ENCODE assay signal across 15 cellular contexts in the genomic region with DNA sequence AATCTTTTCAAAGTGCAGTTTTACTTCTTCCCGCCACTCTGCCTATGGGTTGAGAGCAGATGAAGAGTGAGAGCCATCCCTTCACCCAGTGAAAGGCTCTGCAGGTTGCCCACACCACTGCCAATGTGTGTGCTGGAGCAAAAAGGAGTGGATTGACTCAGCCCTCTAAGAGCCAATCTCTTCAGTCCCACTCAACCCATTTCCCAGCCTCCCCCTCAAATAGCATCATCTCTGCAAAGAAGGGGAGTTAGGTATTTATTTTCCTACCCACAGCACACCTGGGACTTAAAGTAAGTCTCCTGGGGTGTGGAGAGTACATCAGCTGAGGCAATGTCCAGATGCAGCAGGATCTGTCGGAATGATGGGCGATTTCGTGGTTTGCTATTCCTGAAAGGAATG. TPM values are rescaled to one million over a fixed set of nuclear protein-coding genes. Genes with fewer than 3 reads are reported as not detected.
DNase-seq lines count a peak whose midpoint lies in the region; ATAC-seq, FAIRE-seq and TF ChIP-seq lines count a peak whose summit lies in the region.
"Had no signal": no experiment of that assay in that cellular context is flagged by ENCODE, and none has a peak within 500 bp of the region (broad histone marks: within the 10 kb centered on the region; RNA-seq: fewer than 3 reads in every experiment).

No MANE protein-coding gene starts in this region.

- H3K27ac ChIP-seq in GM12878 (ENCODE audit: control insufficient read depth, insufficient read depth): no peak overlapping the region
- H3K27ac ChIP-seq in neutrophil: peak overlapping the region; percentile 8
- H3K27ac ChIP-seq: thoracic aorta had no signal

- BruUV-seq in Calu3 (replicated peaks; lab: Mats Ljungman, UMichigan) (no TSS peak), GM12878 (replicated peaks; lab: Mats Ljungman, UMichigan) (no TSS peak)

- no peaks in the 10 kb centered on the region for H3K9me3 Mint-ChIP-seq in Calu3 (ENCODE audit: low read depth, unreplicated experiment)
- H3K9me3 Mint-ChIP-seq: activated CD4-positive, alpha-beta T cell treated with anti-CD3 and anti-CD28 coated beads, Interleukin-2, amount 10 ng/mL, durations not matched to agents 7 days and 5 days had no signal

- no peak overlapping the region for H3K9ac ChIP-seq in GM12878 (ENCODE audit: control insufficient read depth, insufficient read depth, low read length)

- H3K9me3 ChIP-seq in GM12878 (replicated peaks; ENCODE audit: control insufficient read depth, insufficient read depth, low read length) (no peaks in the 10 kb centered on the region), neutrophil (no peaks in the 10 kb centered on the region), mucosa of descending colon (no peaks in the 10 kb centered on the region)
- H3K9me3 ChIP-seq: left lung, thoracic aorta had no signal

- TF ChIP-seq POLR2A in GM12878 (IDR thresholded peaks at IDR 0.05; ENCODE audit: low read depth, low read length): peak; percentile 48; the same call in 1 of the 2 replicates

- H3K27me3 ChIP-seq in GM12878 (replicated peaks in 1 of 2; ENCODE audit: control insufficient read depth in 2 of 2, insufficient read depth in 2 of 2, low read length in 1 of 2): no peaks in the 10 kb centered on the region
- no peaks in the 10 kb centered on the region for H3K27me3 ChIP-seq in neutrophil
- H3K27me3 ChIP-seq: left lung had no signal

- no peak overlapping the region for H3K4me3 Mint-ChIP-seq in Calu3 (ENCODE audit: low read depth, unreplicated experiment)
- H3K4me3 Mint-ChIP-seq: activated CD4-positive, alpha-beta T cell treated with anti-CD3 and anti-CD28 coated beads, Interleukin-2, amount 10 ng/mL, durations not matched to agents 7 days and 5 days had no signal

- H3K36me3 ChIP-seq in GM12878 (ENCODE audit: control insufficient read depth in 2 of 2, insufficient read depth in 2 of 2, low read length in 1 of 2) (peaks cover 30 to 48% of the 10 kb centered on the region in 2 experiments), neutrophil (peaks cover 84% of the 10 kb centered on the region), mucosa of descending colon (ENCODE audit: low read depth) (no peaks in the 10 kb centered on the region)

- TF ChIP-seq EP300 in Ishikawa (IDR thresholded peaks at IDR 0.05; ENCODE audit: borderline replicate concordance) (no peak), GM12878 (IDR thresholded peaks at IDR 0.05; ENCODE audit: borderline replicate concordance in 1 of 2, control insufficient read depth in 1 of 2, low read depth in 2 of 2, low read length in 2 of 2) (no peak)

- no peaks in the 10 kb centered on the region for H3K4me1 ChIP-seq in GM12878 (ENCODE audit: control insufficient read depth, insufficient read depth, low read length)
- no peaks in the 10 kb centered on the region for H3K4me1 ChIP-seq in neutrophil (ENCODE audit: control insufficient read depth in 1 of 2, insufficient read depth in 1 of 2, low read depth in 1 of 2, low read length in 1 of 2)
- H3K4me1 ChIP-seq in mucosa of descending colon (ENCODE audit: low read depth): peaks cover 13% of the 10 kb centered on the region

- peak; percentile 12 for ATAC-seq in GM12878
- ATAC-seq in mucosa of descending colon: no peak
- ATAC-seq in GM18909 (IDR thresholded peaks at IDR 0.05; ENCODE audit: poor library complexity, unreplicated experiment): no peak
- ATAC-seq in HG03196 (IDR thresholded peaks at IDR 0.05; ENCODE audit: unreplicated experiment): no peak

- no peak overlapping the region for H3K4me3 ChIP-seq in GM12878
- H3K4me3 ChIP-seq in neutrophil (ENCODE audit: low read depth in 1 of 2, low read length in 1 of 2): no peak overlapping the region
- no peak overlapping the region for H3K4me3 ChIP-seq in mucosa of descending colon
- H3K4me3 ChIP-seq: left lung, thoracic aorta had no signal

- POLR2A ChIA-PET in GM12878 (lab: Charles Lee): interaction anchor here (1.3 kb wide), 1 partner anchor 30 kb away, joined by 4 read pairs; no protein-coding TSS in a partner anchor

- TF ChIP-seq RAD21 in Ishikawa (IDR thresholded peaks at IDR 0.05; ENCODE audit: low read depth): no peak
- no peak for TF ChIP-seq RAD21 in GM12878 (IDR thresholded peaks at IDR 0.05; ENCODE audit: insufficient read depth, low read depth, low read length)

- no peaks in the 10 kb centered on the region for H3K27me3 Mint-ChIP-seq in Calu3 (ENCODE audit: unreplicated experiment)
- H3K27me3 Mint-ChIP-seq: activated CD4-positive, alpha-beta T cell treated with anti-CD3 and anti-CD28 coated beads, Interleukin-2, amount 10 ng/mL, durations not matched to agents 7 days and 5 days had no signal

- CTCF ChIA-PET in Calu3 (lab: Charles Lee): no interaction called here
- CTCF ChIA-PET in GM12878 (lab: Yijun Ruan, JAX): interaction anchor here (3.5 kb wide), 1 partner anchor 25 kb away, joined by 13 read pairs; no protein-coding TSS in a partner anchor

- no peaks in the 10 kb centered on the region for H4K20me1 ChIP-seq in GM12878 (ENCODE audit: control insufficient read depth, insufficient read depth)

- RAD21 ChIA-PET in GM12878 (lab: Charles Lee; ENCODE audit: unreplicated experiment): no interaction called here

- WGBS in GM12878 (ENCODE audit: insufficient coverage, insufficient replicate concordance, low lambda C conversion rate, missing lambda C conversion rate): 79% methylated on average over 4 of the region's 4 CpGs

- no peak overlapping the region for H2AFZ ChIP-seq in GM12878 (ENCODE audit: control insufficient read depth, low read depth, low read length)

- peaks cover 42% of the 10 kb centered on the region for H3K36me3 Mint-ChIP-seq in Calu3 (ENCODE audit: insufficient read depth, unreplicated experiment)

- no peak for TF ChIP-seq CTCF in Calu3 (IDR thresholded peaks at IDR 0.05; ENCODE audit: unreplicated experiment)
- no peak for TF ChIP-seq CTCF in GM12878 (IDR thresholded peaks at IDR 0.05 in 2 of 3, conservative IDR thresholded peaks at IDR 0.05 in 1 of 3; ENCODE audit: control insufficient read depth in 2 of 3, extremely low read depth in 1 of 3, insufficient read depth in 1 of 3, low read depth in 3 of 3, low read length in 3 of 3)
- TF ChIP-seq CTCF in neutrophil (IDR thresholded peaks at IDR 0.05): no peak
- no peak for TF ChIP-seq CTCF in mucosa of descending colon (IDR thresholded peaks at IDR 0.05)

- H3K79me2 ChIP-seq in GM12878 (ENCODE audit: control insufficient read depth, insufficient read depth, low read length): no peaks in the 10 kb centered on the region

- intact Hi-C loops in Calu3 (cut with micrococcal nuclease; ENCODE audit: unreplicated experiment) (no loop called here), GM12878 (cut with micrococcal nuclease; ENCODE audit: unreplicated experiment) (no loop called here), mucosa of descending colon (cut with DNase I, micrococcal nuclease) (no loop called here)

- FAIRE-seq in GM12878 (lab: Jason Lieb, UNC): no peak

- peak overlapping the region; percentile 37 for H3K27ac Mint-ChIP-seq in Calu3 (ENCODE audit: unreplicated experiment)

- SMC1A ChIA-PET in GM12878 (lab: Charles Lee; ENCODE audit: uncharacterized antibody, unreplicated experiment): interaction anchor here (1.0 kb wide), 1 partner anchor 25 kb away, joined by 3 read pairs; no protein-coding TSS in a partner anchor

- no peak overlapping the region for H3K4me2 ChIP-seq in GM12878 (ENCODE audit: control insufficient read depth, insufficient read depth)

- in situ Hi-C loops in GM12878 (cut with MboI): no loop called here

- no peaks in the 10 kb centered on the region for H3K4me1 Mint-ChIP-seq in Calu3 (ENCODE audit: low read depth, unreplicated experiment)
- H3K4me1 Mint-ChIP-seq: activated CD4-positive, alpha-beta T cell treated with anti-CD3 and anti-CD28 coated beads, Interleukin-2, amount 10 ng/mL, durations not matched to agents 7 days and 5 days had no signal

- DNase-seq in Calu3 (no peak), GM12878 (ENCODE audit: low read depth, low spot score) (no peak), mucosa of descending colon (no peak), OCI-M2 (lab: John Stamatoyannopoulos, UW; ENCODE audit: unreplicated experiment) (no peak)
- DNase-seq: activated CD4-positive, alpha-beta T cell treated with anti-CD3 and anti-CD28 coated beads, Interleukin-2, amount 10 ng/mL, durations not matched to agents 7 days and 5 days; activated naive CD4-positive, alpha-beta T cell; left lung; MV-4-11; SW 1271 had no signal

RNA-seq across cellular contexts. Expression of a gene that starts 15.3 kb away (rescaled TPM):
- total RNA-seq in Calu3 (2022): 4.6 and 5.8 TPM in 2 replicates
- total RNA-seq in GM12878 (2013; cell fraction: nucleolus; rRNA removed): 22.1 and 24.5 TPM in 2 replicates
- 8.5 and 10.1 TPM in 2 replicates for total RNA-seq in GM12878 (2014; rRNA removed)
- 4.8 and 5.2 TPM in 2 replicates for total RNA-seq in GM12878 (2014; rRNA removed; fragmentation: Illumina TruSeq; extraction: Trizol)
- total RNA-seq in GM12878 (2021): 9.4 and 10.4 TPM in 2 replicates
- 9.5 TPM for polyA plus RNA-seq in GM12878 (2011; ENCODE audit: low read depth)
- 8.7 and 14.9 TPM in 2 replicates for polyA plus RNA-seq in GM12878 (2011; rRNA removed)
- 14.6 and 17.1 TPM in 2 replicates for polyA plus RNA-seq in GM12878 (2011; cell fraction: cytosol; rRNA removed)
- polyA plus RNA-seq in GM12878 (2011; cell fraction: nucleus; rRNA removed): 154 and 166 TPM in 2 replicates
- polyA plus RNA-seq in GM12878 (2012): 10.0 TPM in 2 replicates
- 6.1 and 9.4 TPM in 2 replicates for polyA plus RNA-seq in GM12878 (2014; fragmentation: Illumina TruSeq; extraction: Trizol)
- 1 to 10 TPM in 1 of 2 experiments, under 1 TPM in 1; 0.45 to 1.2 TPM for polyA plus RNA-seq in GM12878 (2014; fragmentation: Nextera tagmentation; extraction: Ambion mirVana)
- 13.6 and 14.1 TPM in 2 replicates for polyA plus RNA-seq in GM12878 (2014; rRNA removed)
- polyA plus RNA-seq in GM12878 (2016; fragmentation: Nextera tagmentation; extraction: Ambion mirVana): 1 to 10 TPM; 4.2 to 4.6 TPM
- 10.8 and 12.7 TPM in 2 replicates for polyA minus RNA-seq in GM12878 (2011; rRNA and poly(A)+ RNA removed)
- polyA minus RNA-seq in GM12878 (2011; cell fraction: cytosol; rRNA and poly(A)+ RNA removed): 4.1 and 4.7 TPM in 2 replicates
- 16.7 and 21.1 TPM in 2 replicates for polyA minus RNA-seq in GM12878 (2011; cell fraction: nucleus; rRNA and poly(A)+ RNA removed)
- 10 to 100 TPM in 1 of 3 donors, 1 to 10 TPM in 2; 3.2 to 18.8 (median 8.9) TPM for total RNA-seq in mucosa of descending colon

RNA-seq across cellular contexts. Expression of a gene that starts 17.1 kb away (rescaled TPM):
- total RNA-seq in Calu3 (2022) (20.7 and 21.8 TPM in 2 replicates), GM12878 (2014; rRNA removed) (46.1 and 47.1 TPM in 2 replicates), GM12878 (2014; rRNA removed; fragmentation: Illumina TruSeq; extraction: Trizol) (21.4 and 26.1 TPM in 2 replicates), GM12878 (2021) (42.4 and 43.2 TPM in 2 replicates), mucosa of descending colon (10 to 100 TPM; 22.9 to 26.8 (median 25.1) TPM)
- 36.0 and 51.7 TPM in 2 replicates for total RNA-seq in GM12878 (2013; cell fraction: nucleolus; rRNA removed)
- polyA plus RNA-seq in GM12878 (2011; ENCODE audit: low read depth): 11.6 TPM
- polyA plus RNA-seq in GM12878 (2011; rRNA removed) (18.3 and 30.4 TPM in 2 replicates), GM12878 (2014; fragmentation: Illumina TruSeq; extraction: Trizol) (13.6 and 22.1 TPM in 2 replicates), GM12878 (2014; fragmentation: Nextera tagmentation; extraction: Ambion mirVana) (1 to 10 TPM; 5.5 to 9.4 TPM), GM12878 (2014; rRNA removed) (44.2 and 54.0 TPM in 2 replicates), GM12878 (2016; fragmentation: Nextera tagmentation; extraction: Ambion mirVana) (10 to 100 TPM; 58.7 to 60.1 TPM)
- polyA plus RNA-seq in GM12878 (2011; cell fraction: cytosol; rRNA removed): 48.7 and 74.4 TPM in 2 replicates
- 192 and 199 TPM in 2 replicates for polyA plus RNA-seq in GM12878 (2011; cell fraction: nucleus; rRNA removed)
- polyA plus RNA-seq in GM12878 (2012): 25.1 and 25.9 TPM in 2 replicates
- 17.8 and 36.9 TPM in 2 replicates for polyA minus RNA-seq in GM12878 (2011; rRNA and poly(A)+ RNA removed)
- 8.8 and 11.2 TPM in 2 replicates for polyA minus RNA-seq in GM12878 (2011; cell fraction: cytosol; rRNA and poly(A)+ RNA removed)
- polyA minus RNA-seq in GM12878 (2011; cell fraction: nucleus; rRNA and poly(A)+ RNA removed): 35.8 and 54.1 TPM in 2 replicates

RNA-seq across cellular contexts. Expression of a gene that starts 23.3 kb away (rescaled TPM):
- total RNA-seq in Calu3 (2022): not detected in 2 replicates
- not detected in 2 replicates for total RNA-seq in GM12878 (2013; cell fraction: nucleolus; rRNA removed)
- 0.23 TPM in 1 of 2 replicates, not detected in the other for total RNA-seq in GM12878 (2014; rRNA removed)
- not detected in 2 replicates for total RNA-seq in GM12878 (2014; rRNA removed; fragmentation: Illumina TruSeq; extraction: Trizol)
- total RNA-seq in GM12878 (2021): not detected in 2 replicates
- not detected for polyA plus RNA-seq in GM12878 (2011; ENCODE audit: low read depth)
- polyA plus RNA-seq in GM12878 (2011; rRNA removed): not detected in 2 replicates
- 0.15 TPM in 1 of 2 replicates, not detected in the other for polyA plus RNA-seq in GM12878 (2011; cell fraction: cytosol; rRNA removed)
- not detected in 2 replicates for polyA plus RNA-seq in GM12878 (2011; cell fraction: nucleus; rRNA removed)
- not detected in 2 replicates for polyA plus RNA-seq in GM12878 (2012)
- polyA plus RNA-seq in GM12878 (2014; fragmentation: Illumina TruSeq; extraction: Trizol): not detected in 2 replicates
- polyA plus RNA-seq in GM12878 (2014; fragmentation: Nextera tagmentation; extraction: Ambion mirVana): under 1 TPM; 0.21 to 0.69 TPM
- 0.22 TPM in 1 of 2 replicates, not detected in the other for polyA plus RNA-seq in GM12878 (2014; rRNA removed)
- not detected for polyA plus RNA-seq in GM12878 (2016; fragmentation: Nextera tagmentation; extraction: Ambion mirVana)
- not detected in 2 replicates for polyA minus RNA-seq in GM12878 (2011; rRNA and poly(A)+ RNA removed)
- polyA minus RNA-seq in GM12878 (2011; cell fraction: cytosol; rRNA and poly(A)+ RNA removed): not detected in 2 replicates
- polyA minus RNA-seq in GM12878 (2011; cell fraction: nucleus; rRNA and poly(A)+ RNA removed): not detected in 2 replicates
- total RNA-seq in mucosa of descending colon: not detected
- total RNA-seq: activated CD4-positive, alpha-beta T cell treated with anti-CD3 and anti-CD28 coated beads, Interleukin-2, amount 10 ng/mL, durations not matched to agents 7 days and 5 days; esophagus mucosa; left lung had no signal

RNA-seq across cellular contexts. Expression of a gene that starts 32.1 kb away (rescaled TPM):
- 464 and 528 TPM in 2 replicates for total RNA-seq in Calu3 (2022)
- total RNA-seq in GM12878 (2013; cell fraction: nucleolus; rRNA removed): 454 and 500 TPM in 2 replicates
- 155 and 164 TPM in 2 replicates for total RNA-seq in GM12878 (2014; rRNA removed)
- total RNA-seq in GM12878 (2014; rRNA removed; fragmentation: Illumina TruSeq; extraction: Trizol): 162 and 177 TPM in 2 replicates
- 803 and 817 TPM in 2 replicates for total RNA-seq in GM12878 (2021)
- polyA plus RNA-seq in GM12878 (2011; ENCODE audit: low read depth): 722 TPM
- polyA plus RNA-seq in GM12878 (2011; rRNA removed): 276 and 336 TPM in 2 replicates
- polyA plus RNA-seq in GM12878 (2011; cell fraction: cytosol; rRNA removed): 364 and 463 TPM in 2 replicates
- 570 and 649 TPM in 2 replicates for polyA plus RNA-seq in GM12878 (2011; cell fraction: nucleus; rRNA removed)
- 822 and 853 TPM in 2 replicates for polyA plus RNA-seq in GM12878 (2012)
- 629 and 689 TPM in 2 replicates for polyA plus RNA-seq in GM12878 (2014; fragmentation: Illumina TruSeq; extraction: Trizol)
- 100 to 1,000 TPM; 318 to 348 TPM for polyA plus RNA-seq in GM12878 (2014; fragmentation: Nextera tagmentation; extraction: Ambion mirVana)
- polyA plus RNA-seq in GM12878 (2014; rRNA removed): 337 and 342 TPM in 2 replicates
- 100 to 1,000 TPM; 109 to 127 TPM for polyA plus RNA-seq in GM12878 (2016; fragmentation: Nextera tagmentation; extraction: Ambion mirVana)
- polyA minus RNA-seq in GM12878 (2011; rRNA and poly(A)+ RNA removed): 693 and 777 TPM in 2 replicates
- 382 and 437 TPM in 2 replicates for polyA minus RNA-seq in GM12878 (2011; cell fraction: cytosol; rRNA and poly(A)+ RNA removed)
- polyA minus RNA-seq in GM12878 (2011; cell fraction: nucleus; rRNA and poly(A)+ RNA removed): 188 and 293 TPM in 2 replicates
- 100 to 1,000 TPM; 584 to 701 (median 615) TPM for total RNA-seq in mucosa of descending colon

RNA-seq across cellular contexts. Expression of a gene that starts 42.4 kb away (rescaled TPM):
- total RNA-seq in Calu3 (2022) (151 and 184 TPM in 2 replicates), GM12878 (2014; rRNA removed) (94.2 and 112 TPM in 2 replicates), GM12878 (2014; rRNA removed; fragmentation: Illumina TruSeq; extraction: Trizol) (126 and 133 TPM in 2 replicates), GM12878 (2021) (214 and 224 TPM in 2 replicates), mucosa of descending colon (100 to 1,000 TPM; 283 to 581 (median 528) TPM)
- total RNA-seq in GM12878 (2013; cell fraction: nucleolus; rRNA removed): 82.6 and 90.1 TPM in 2 replicates
- 232 TPM for polyA plus RNA-seq in GM12878 (2011; ENCODE audit: low read depth)
- polyA plus RNA-seq in GM12878 (2011; rRNA removed) (111 and 116 TPM in 2 replicates), GM12878 (2014; fragmentation: Illumina TruSeq; extraction: Trizol) (271 and 372 TPM in 2 replicates), GM12878 (2014; fragmentation: Nextera tagmentation; extraction: Ambion mirVana) (100 to 1,000 TPM; 339 to 381 TPM), GM12878 (2014; rRNA removed) (195 TPM in 2 replicates), GM12878 (2016; fragmentation: Nextera tagmentation; extraction: Ambion mirVana) (100 to 1,000 TPM; 451 to 462 TPM)
- 130 and 141 TPM in 2 replicates for polyA plus RNA-seq in GM12878 (2011; cell fraction: cytosol; rRNA removed)
- 50.3 and 51.6 TPM in 2 replicates for polyA plus RNA-seq in GM12878 (2011; cell fraction: nucleus; rRNA removed)
- 263 and 277 TPM in 2 replicates for polyA plus RNA-seq in GM12878 (2012)
- polyA minus RNA-seq in GM12878 (2011; rRNA and poly(A)+ RNA removed): 98.5 and 129 TPM in 2 replicates
- polyA minus RNA-seq in GM12878 (2011; cell fraction: cytosol; rRNA and poly(A)+ RNA removed): 41.8 and 44.8 TPM in 2 replicates
- polyA minus RNA-seq in GM12878 (2011; cell fraction: nucleus; rRNA and poly(A)+ RNA removed): 22.7 and 45.4 TPM in 2 replicates
